In the genomic region with DNA sequence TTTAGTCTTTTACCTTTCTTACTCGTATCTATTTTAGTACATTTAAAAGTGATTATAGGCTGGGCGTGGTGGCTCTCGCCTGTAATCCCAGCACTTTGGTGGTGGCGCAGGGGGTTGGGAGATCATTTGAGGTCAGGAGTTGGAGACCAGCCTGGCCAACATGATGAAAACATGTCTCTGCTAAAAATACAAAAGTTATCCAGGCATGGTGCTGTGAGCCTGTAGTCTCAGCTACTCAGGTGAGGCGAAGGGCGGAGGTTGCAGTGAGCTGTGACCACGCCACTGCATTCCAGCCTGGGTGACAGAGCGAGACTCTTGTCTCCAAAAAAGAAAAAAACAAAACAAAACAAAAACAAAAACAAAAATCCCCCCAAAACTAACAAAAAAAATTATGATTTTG, we compare ENCODE assay signal across 18 cellular contexts. TPM values are rescaled to one million over a fixed set of nuclear protein-coding genes. Genes with fewer than 3 reads are reported as not detected.
DNase-seq lines count a peak whose midpoint lies in the region; ATAC-seq, FAIRE-seq and TF ChIP-seq lines count a peak whose summit lies in the region.
"Had no signal": no experiment of that assay in that cellular context is flagged by ENCODE, and none has a peak within 500 bp of the region (broad histone marks: within the 10 kb centered on the region; RNA-seq: fewer than 3 reads in every experiment).

No MANE protein-coding gene starts in this region.

- no peak overlapping the region for H3K4me3 ChIP-seq in GM12878

- BruUV-seq in GM12878 (replicated peaks; lab: Mats Ljungman, UMichigan), result no TSS peak

- H3K4me3 Mint-ChIP-seq in CD4-positive, alpha-beta T cell, result no peak overlapping the region
- no peak overlapping the region for H3K4me3 Mint-ChIP-seq in natural killer cell treated with Interleukin-12 subunit alpha and Interleukin-12 subunit beta and Interleukin-15 and Interleukin-18, amount 100 ng/mL, for 72 hours

- SMC1A ChIA-PET in GM12878 (lab: Charles Lee; ENCODE audit: uncharacterized antibody, unreplicated experiment), result interaction anchor here (0.8 to 6.4 kb wide), 8 partner anchors 9 to 122 kb away, joined by 3 to 40 read pairs (median 6); no protein-coding TSS in a partner anchor

- CTCF ChIA-PET in CD4-positive, alpha-beta T cell (lab: Charles Lee), result interaction anchor here (1.3 kb wide), 1 partner anchor 13 kb away, joined by 3 read pairs; a partner anchor contains a TSS
- CTCF ChIA-PET in GM12878 (lab: Yijun Ruan, JAX), result interaction anchor here (2.7 kb wide), 1 partner anchor 10 kb away, joined by 8 read pairs; no protein-coding TSS in a partner anchor

- RAD21 ChIA-PET in GM12878 (lab: Charles Lee; ENCODE audit: unreplicated experiment), result interaction anchor here (1.0 to 1.9 kb wide), 5 partner anchors 11 to 76 kb away, joined by 3 to 6 read pairs (median 4); no protein-coding TSS in a partner anchor

- intact Hi-C loops in CD4-positive, alpha-beta T cell (cut with DNase I, micrococcal nuclease), result no loop called here
- intact Hi-C loops in GM12878 (cut with micrococcal nuclease; ENCODE audit: unreplicated experiment), result no loop called here

- no peak for FAIRE-seq in GM12878 (lab: Jason Lieb, UNC)
- FAIRE-seq: GM12891, HTR-8/SVneo, RCC 7860 had no signal

- H2AFZ ChIP-seq in GM12878 (ENCODE audit: control insufficient read depth, low read depth, low read length), result no peak overlapping the region

- H3K36me3 ChIP-seq in GM12878 (ENCODE audit: control insufficient read depth in 2 of 2, insufficient read depth in 2 of 2, low read length in 1 of 2), result no peaks in the 10 kb centered on the region

- no peaks in the 10 kb centered on the region for H3K4me1 ChIP-seq in GM12878 (ENCODE audit: control insufficient read depth, insufficient read depth, low read length)

- no peaks in the 10 kb centered on the region for H3K27me3 ChIP-seq in CD4-positive, alpha-beta T cell (ENCODE audit: control insufficient read depth, insufficient read depth, low read length)
- H3K27me3 ChIP-seq in GM12878 (replicated peaks in 1 of 2; ENCODE audit: control insufficient read depth in 2 of 2, insufficient read depth in 2 of 2, low read length in 1 of 2), result peaks cover 0 to 7% of the 10 kb centered on the region in 2 experiments

- H3K9me3 ChIP-seq in CD4-positive, alpha-beta T cell (ENCODE audit: control insufficient read depth, low read length), result no peaks in the 10 kb centered on the region
- H3K9me3 ChIP-seq in GM12878 (replicated peaks; ENCODE audit: control insufficient read depth, insufficient read depth, low read length), result no peaks in the 10 kb centered on the region

- no peak overlapping the region for H3K4me2 ChIP-seq in GM12878 (ENCODE audit: control insufficient read depth, insufficient read depth)

- peaks cover 42% of the 10 kb centered on the region for H3K36me3 Mint-ChIP-seq in CD4-positive, alpha-beta T cell (ENCODE audit: low read depth)
- H3K36me3 Mint-ChIP-seq in natural killer cell treated with Interleukin-12 subunit alpha and Interleukin-12 subunit beta and Interleukin-15 and Interleukin-18, amount 100 ng/mL, for 72 hours, result peaks cover 10% of the 10 kb centered on the region

- H3K27ac ChIP-seq in CD4-positive, alpha-beta T cell (ENCODE audit: low read depth, low read length), result no peak overlapping the region
- H3K27ac ChIP-seq in GM12878 (ENCODE audit: control insufficient read depth, insufficient read depth), result no peak overlapping the region
- H3K27ac ChIP-seq: 22Rv1 had no signal

- no peak for TF ChIP-seq RAD21 in GM12878 (IDR thresholded peaks at IDR 0.05; ENCODE audit: insufficient read depth, low read depth, low read length)

- no peak overlapping the region for H3K9ac ChIP-seq in GM12878 (ENCODE audit: control insufficient read depth, insufficient read depth, low read length)

- H4K20me1 ChIP-seq in GM12878 (ENCODE audit: control insufficient read depth, insufficient read depth), result no peaks in the 10 kb centered on the region

- peak overlapping the region; percentile 81 for H3K27ac Mint-ChIP-seq in CD4-positive, alpha-beta T cell
- peak overlapping the region; percentile 57 to 84 for H3K27ac Mint-ChIP-seq in natural killer cell treated with Interleukin-12 subunit alpha and Interleukin-12 subunit beta and Interleukin-15 and Interleukin-18, amount 100 ng/mL, for 72 hours

- DNase-seq in NCI-H82 (lab: John Stamatoyannopoulos, UW), result peak; percentile 55
- DNase-seq in NCI-H82 treated with DMSO at 0.1 percent for 48 hours (lab: John Stamatoyannopoulos, UW; ENCODE audit: unreplicated experiment), result no peak
- DNase-seq in CD4-positive, alpha-beta T cell, result peak in 1 of 10 experiments; percentile 8
- no peak for DNase-seq in GM12878 (ENCODE audit: low read depth, low spot score)
- no peak for DNase-seq in natural killer cell treated with Interleukin-12 subunit alpha and Interleukin-12 subunit beta and Interleukin-15 and Interleukin-18, amount 100 ng/mL, for 72 hours (ENCODE audit: low spot score)
- no peak for DNase-seq in HT-29 (ENCODE audit: low spot score)
- no peak for DNase-seq in pons (ENCODE audit: low spot score)
- DNase-seq: Calu3, DMS79, NCI-H1417, NCI-H1930, NCI-H2171 treated with DMSO at 0.1 percent for 48 hours had no signal

- peaks cover 93% of the 10 kb centered on the region for H3K4me1 Mint-ChIP-seq in CD4-positive, alpha-beta T cell (ENCODE audit: low read depth)
- peaks cover 71 to 77% of the 10 kb centered on the region in 2 donors for H3K4me1 Mint-ChIP-seq in natural killer cell treated with Interleukin-12 subunit alpha and Interleukin-12 subunit beta and Interleukin-15 and Interleukin-18, amount 100 ng/mL, for 72 hours (ENCODE audit: low read depth in 2 of 2)

- no peak for ATAC-seq in CD4-positive, alpha-beta T cell (ENCODE audit: poor library complexity)
- ATAC-seq in GM12878 (peak; percentile 34; the same call in 2 of the 3 replicates), HG03460 (IDR thresholded peaks at IDR 0.05; ENCODE audit: unreplicated experiment) (no peak)
- ATAC-seq in natural killer cell treated with Interleukin-12 subunit alpha and Interleukin-12 subunit beta and Interleukin-15 and Interleukin-18, amount 100 ng/mL, for 72 hours, result no peak
- ATAC-seq: HCT116 had no signal

- TF ChIP-seq EP300 in GM12878 (IDR thresholded peaks at IDR 0.05; ENCODE audit: borderline replicate concordance in 1 of 2, control insufficient read depth in 1 of 2, low read depth in 2 of 2, low read length in 2 of 2), result no peak

- 14% methylated on average over 8 of the region's 8 CpGs for WGBS in GM12878 (ENCODE audit: insufficient coverage, insufficient replicate concordance, low lambda C conversion rate, missing lambda C conversion rate)

- H3K27me3 Mint-ChIP-seq in CD4-positive, alpha-beta T cell, result no peaks in the 10 kb centered on the region
- H3K27me3 Mint-ChIP-seq in natural killer cell treated with Interleukin-12 subunit alpha and Interleukin-12 subunit beta and Interleukin-15 and Interleukin-18, amount 100 ng/mL, for 72 hours, result no peaks in the 10 kb centered on the region

- H3K9me3 Mint-ChIP-seq in CD4-positive, alpha-beta T cell, result no peaks in the 10 kb centered on the region
- no peaks in the 10 kb centered on the region for H3K9me3 Mint-ChIP-seq in natural killer cell treated with Interleukin-12 subunit alpha and Interleukin-12 subunit beta and Interleukin-15 and Interleukin-18, amount 100 ng/mL, for 72 hours

- no peak for TF ChIP-seq POLR2A in GM12878 (IDR thresholded peaks at IDR 0.05; ENCODE audit: low read depth, low read length)

- H3K79me2 ChIP-seq in GM12878 (ENCODE audit: control insufficient read depth, insufficient read depth, low read length), result no peaks in the 10 kb centered on the region

- no peak for TF ChIP-seq CTCF in CD4-positive, alpha-beta T cell (IDR thresholded peaks at IDR 0.05)
- TF ChIP-seq CTCF in GM12878 (IDR thresholded peaks at IDR 0.05 in 2 of 3, conservative IDR thresholded peaks at IDR 0.05 in 1 of 3; ENCODE audit: control insufficient read depth in 2 of 3, extremely low read depth in 1 of 3, insufficient read depth in 1 of 3, low read depth in 3 of 3, low read length in 3 of 3), result no peak

- in situ Hi-C loops in GM12878 (cut with MboI), result no loop called here

- POLR2A ChIA-PET in CD4-positive, alpha-beta T cell (lab: Charles Lee), result interaction anchor here (0.6 to 2.8 kb wide), 6 partner anchors 10 to 51 kb away, joined by 3 to 10 read pairs (median 7); no protein-coding TSS in a partner anchor
- POLR2A ChIA-PET in GM12878 (lab: Charles Lee), result no interaction called here

TF ChIP-seq in GM12878, 131 proteins besides CTCF, POLR2A, EP300 and RAD21 (continues in another document):
- TF ChIP-seq TCF7 (IDR thresholded peaks at IDR 0.05; ENCODE audit: borderline replicate concordance) (no peak), SMARCA5 (IDR thresholded peaks at IDR 0.05) (no peak)

RNA-seq across cellular contexts. Expression of a gene that starts 12.2 kb away (rescaled TPM):
- total RNA-seq in CD4-positive, alpha-beta T cell, result 10 to 100 TPM; 43.4 to 43.9 TPM
- total RNA-seq in GM12878 (2013; cell fraction: nucleolus; rRNA removed), result 0.17 and 0.29 TPM in 2 replicates
- total RNA-seq in GM12878 (2014; rRNA removed) (0.98 and 1.1 TPM in 2 replicates), GM12878 (2014; rRNA removed; fragmentation: Illumina TruSeq; extraction: Trizol) (0.78 and 0.98 TPM in 2 replicates), GM12878 (2021) (0.93 and 0.97 TPM in 2 replicates)
- not detected for polyA plus RNA-seq in GM12878 (2011; ENCODE audit: low read depth)
- polyA plus RNA-seq in GM12878 (2011; rRNA removed) (8.9 and 10.1 TPM in 2 replicates), GM12878 (2014; fragmentation: Illumina TruSeq; extraction: Trizol) (1.1 and 1.2 TPM in 2 replicates), GM12878 (2014; fragmentation: Nextera tagmentation; extraction: Ambion mirVana) (under 1 TPM; 0.26 to 0.44 TPM), GM12878 (2014; rRNA removed) (0.91 and 0.94 TPM in 2 replicates), GM12878 (2016; fragmentation: Nextera tagmentation; extraction: Ambion mirVana) (1 to 10 TPM in 1 of 2 experiments, under 1 TPM in 1; 0.76 to 1.3 TPM)
- 5.2 and 6.4 TPM in 2 replicates for polyA plus RNA-seq in GM12878 (2011; cell fraction: cytosol; rRNA removed)
- 5.3 and 5.8 TPM in 2 replicates for polyA plus RNA-seq in GM12878 (2011; cell fraction: nucleus; rRNA removed)
- polyA plus RNA-seq in GM12878 (2012), result not detected in 2 replicates
- 11.9 and 14.6 TPM in 2 replicates for polyA minus RNA-seq in GM12878 (2011; rRNA and poly(A)+ RNA removed)
- 2.9 and 3.1 TPM in 2 replicates for polyA minus RNA-seq in GM12878 (2011; cell fraction: cytosol; rRNA and poly(A)+ RNA removed)
- polyA minus RNA-seq in GM12878 (2011; cell fraction: nucleus; rRNA and poly(A)+ RNA removed), result 4.4 and 6.9 TPM in 2 replicates
- 10 to 100 TPM; 55.3 to 79.0 TPM for total RNA-seq in natural killer cell treated with Interleukin-12 subunit alpha and Interleukin-12 subunit beta and Interleukin-15 and Interleukin-18, amount 100 ng/mL, for 72 hours
- total RNA-seq in HT-29 (2014; rRNA removed; shearing (Covaris generic)), result 0.03 and 0.21 TPM in 2 replicates

Comparison
In these comparisons a context has a peak if more than half of its experiments do, and no peak if none do; other contexts are left out.
1. RNA of a gene that starts 12.2 kb away (total RNA-seq): 55.3 to 79.0 TPM in natural killer cell treated with Interleukin-12 subunit alpha and Interleukin-12 subunit beta and Interleukin-15 and Interleukin-18, amount 100 ng/mL, for 72 hours and 43.4 to 43.9 TPM in CD4-positive, alpha-beta T cell; 0.17 to 1.1 TPM in GM12878 and 0.03 to 0.21 TPM in HT-29; every median in the first group is over 10 times any median in the second.